9 cellular contexts compared by ENCODE assay signal in the genomic region with DNA sequence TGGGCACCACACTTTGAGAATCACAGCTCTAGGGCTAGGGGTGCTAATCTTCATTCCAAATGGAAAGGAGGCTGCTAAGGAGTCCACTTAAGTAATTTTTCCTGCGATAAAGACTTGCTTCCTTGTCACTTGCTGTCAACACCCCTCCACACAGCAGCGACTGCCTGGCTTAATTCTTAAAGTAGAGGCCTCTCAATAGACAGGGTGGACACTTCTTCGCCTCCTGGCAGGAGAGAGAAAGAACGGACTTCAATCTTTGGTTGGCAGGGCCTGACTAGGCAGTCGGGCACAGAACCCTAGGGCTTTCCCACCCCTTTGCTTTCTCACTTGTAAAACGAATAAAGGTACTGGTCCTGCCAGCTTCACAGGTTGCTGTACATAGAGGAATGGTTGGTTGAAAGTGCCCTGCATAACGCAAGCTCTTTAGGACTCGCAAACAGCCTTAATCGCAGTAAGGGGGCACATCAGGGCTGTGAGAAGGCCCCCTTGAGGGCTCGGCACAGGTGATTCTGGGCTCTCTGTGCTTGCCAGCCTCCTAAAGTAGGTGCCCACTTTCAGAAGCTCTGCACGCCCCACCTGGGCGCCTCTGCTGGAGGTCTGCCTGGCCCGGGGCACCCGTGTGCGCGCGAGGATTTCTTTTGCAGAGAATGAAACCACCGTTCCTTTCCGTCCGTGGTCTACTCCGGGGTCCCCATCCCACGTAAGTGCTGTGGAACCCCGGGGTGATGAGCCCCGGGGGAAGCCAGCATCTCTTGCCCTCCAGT. TPM values are rescaled to one million over a fixed set of nuclear protein-coding genes. Genes with fewer than 3 reads are reported as not detected.
DNase-seq lines count a peak whose midpoint lies in the region; ATAC-seq, FAIRE-seq and TF ChIP-seq lines count a peak whose summit lies in the region.
"Had no signal": no experiment of that assay in that cellular context is flagged by ENCODE, and none has a peak within 500 bp of the region (broad histone marks: within the 10 kb centered on the region; RNA-seq: fewer than 3 reads in every experiment).

No MANE protein-coding gene starts in this region.

- no peak overlapping the region for H4K91ac ChIP-seq in IMR-90 (ENCODE audit: insufficient read depth, low read depth, low read length)

- dilution Hi-C loops in IMR-90 (cut with HindIII; ENCODE audit: low sequenced_read_pairs, unreplicated experiment) = no loop called here

- peak overlapping the region; percentile 9 for H3K27ac Mint-ChIP-seq in stimulated activated naive B cell treated with anti-CD40 and anti-IgM and Interleukin-4, amounts not matched to agents 10 μg/mL and 1 μg/mL and 100 μg/mL, for 72 hours

- BruUV-seq in IMR-90 (replicated peaks; lab: Mats Ljungman, UMichigan) (no TSS peak), HepG2 (replicated peaks; lab: Mats Ljungman, UMichigan) (no TSS peak)

- H3K36me3 Mint-ChIP-seq in stimulated activated naive B cell treated with anti-CD40 and anti-IgM and Interleukin-4, amounts not matched to agents 10 μg/mL and 1 μg/mL and 100 μg/mL, for 72 hours = peaks cover 4 to 7% of the 10 kb centered on the region in 2 donors

- no peak for TF ChIP-seq EP300 in HepG2 (IDR thresholded peaks at IDR 0.05; ENCODE audit: low read depth in 2 of 2, low read length in 2 of 2)
- TF ChIP-seq EP300 in HepG2 (CRISPR knock-in tag; IDR thresholded peaks at IDR 0.05; ENCODE audit: borderline replicate concordance) = no peak

- no peak overlapping the region for H3K9ac ChIP-seq in IMR-90 (ENCODE audit: low read depth, low read length)
- no peak overlapping the region for H3K9ac ChIP-seq in HepG2 (ENCODE audit: insufficient read depth, low read depth, low read length)

- DNase-seq in IMR-90 = no peak
- DNase-seq in brain microvascular endothelial cell = no peak
- DNase-seq in HepG2 (ENCODE audit: low spot score) = no peak
- DNase-seq in stimulated activated naive B cell treated with anti-CD40 and anti-IgM and Interleukin-4, amounts not matched to agents 10 μg/mL and 1 μg/mL and 100 μg/mL, for 72 hours = no peak
- DNase-seq in RKO (ENCODE audit: low spot score) = no peak

- POLR2A ChIA-PET in IMR-90 (lab: Charles Lee; ENCODE audit: unreplicated experiment) (no interaction called here), HepG2 (lab: Yijun Ruan, JAX) (no interaction called here)

- no peak for TF ChIP-seq RAD21 in IMR-90 (IDR thresholded peaks at IDR 0.05; ENCODE audit: low read length)
- TF ChIP-seq RAD21 in HepG2 (CRISPR knock-in tag; IDR thresholded peaks at IDR 0.05) = no peak

- H3K27me3 ChIP-seq in IMR-90 (ENCODE audit: control insufficient read depth, insufficient read depth, low read length) (peaks cover 42% of the 10 kb centered on the region), brain microvascular endothelial cell (replicated peaks) (no peaks in the 10 kb centered on the region), HepG2 (ENCODE audit: control insufficient read depth in 1 of 2, insufficient read depth in 2 of 2, low read length in 2 of 2) (peaks cover 1 to 63% of the 10 kb centered on the region in 2 experiments; a peak in 4 of 5 replicates)

- H2AFZ ChIP-seq in IMR-90 (replicated peaks; ENCODE audit: low read length, poor library complexity) (peak overlapping the region; percentile 89), HepG2 (ENCODE audit: low read length) (no peak overlapping the region)

- no peak overlapping the region for H2BK5ac ChIP-seq in IMR-90 (ENCODE audit: low read depth, low read length, poor library complexity, severe bottlenecking)

- H3K56ac ChIP-seq in IMR-90 (ENCODE audit: extremely low read depth, insufficient read depth, low read length) = no peak overlapping the region

- ATAC-seq in IMR-90 (ENCODE audit: low read depth) (no peak), HepG2 (no peak), HG02588 (IDR thresholded peaks at IDR 0.05; ENCODE audit: unreplicated experiment) (no peak), GM21825 (IDR thresholded peaks at IDR 0.05; ENCODE audit: unreplicated experiment) (no peak)
- peak; percentile 5 to 17 for ATAC-seq in stimulated activated naive B cell treated with anti-CD40 and anti-IgM and Interleukin-4, amounts not matched to agents 10 μg/mL and 1 μg/mL and 100 μg/mL, for 72 hours (replicated peaks)

- 61% methylated on average over 11 of the region's 24 CpGs; no CpG with 5 or more reads in 1 of the 2 experiments for WGBS in IMR-90 (ENCODE audit: extremely low coverage in 2 of 2, insufficient read length in 1 of 2), 2 experiments
- WGBS in HepG2 (ENCODE audit: low lambda C conversion rate) = 64% methylated on average over 9 of the region's 24 CpGs

- H3K79me1 ChIP-seq in IMR-90 (ENCODE audit: low read depth in 1 of 2, low read length in 2 of 2) = peaks cover 0 to 6% of the 10 kb centered on the region in 2 experiments; a peak in 1 of 4 replicates

- H3K4me3 Mint-ChIP-seq in stimulated activated naive B cell treated with anti-CD40 and anti-IgM and Interleukin-4, amounts not matched to agents 10 μg/mL and 1 μg/mL and 100 μg/mL, for 72 hours = peak overlapping the region; percentile 82 to 90

- TF ChIP-seq CTCF in IMR-90 (conservative IDR thresholded peaks at IDR 0.05; ENCODE audit: low read depth, low read length) (no peak), brain microvascular endothelial cell (IDR thresholded peaks at IDR 0.05; ENCODE audit: low read depth, low read length, missing control alignments) (no peak), HepG2 (CRISPR knock-in tag; IDR thresholded peaks at IDR 0.05) (no peak)

- no peak overlapping the region for H2AK9ac ChIP-seq in IMR-90 (replicated peaks; ENCODE audit: low read depth, low read length, poor library complexity)

- H3K9me1 ChIP-seq in IMR-90 (ENCODE audit: insufficient read depth, low read length) = peaks cover 4% of the 10 kb centered on the region; the same call in 1 of the 2 replicates

- H2BK120ac ChIP-seq in IMR-90 (ENCODE audit: low read depth, low read length) = no peak overlapping the region

- no peaks in the 10 kb centered on the region for H3K36me3 ChIP-seq in IMR-90 (ENCODE audit: control insufficient read depth, insufficient read depth, low read length)
- H3K36me3 ChIP-seq in brain microvascular endothelial cell (replicated peaks) = no peaks in the 10 kb centered on the region
- H3K36me3 ChIP-seq in HepG2 (replicated peaks in 1 of 2; ENCODE audit: control insufficient read depth in 1 of 2, insufficient read depth in 2 of 2, low read length in 2 of 2) = no peaks in the 10 kb centered on the region

- H4K8ac ChIP-seq in IMR-90 (ENCODE audit: low read depth in 2 of 2, low read length in 2 of 2) = no peak overlapping the region

- H3K4me2 ChIP-seq in IMR-90 (ENCODE audit: low read depth, low read length) = peak overlapping the region; percentile 68; the same call in 1 of the 2 replicates
- H3K4me2 ChIP-seq in HepG2 (ENCODE audit: low read depth, low read length) = 0 out of 2 replicates have a peak overlapping the region, but pooled peaks have one; percentile 20

- intact Hi-C loops in IMR-90 (cut with micrococcal nuclease) (no loop called here), HepG2 (cut with micrococcal nuclease; ENCODE audit: unreplicated experiment) (no loop called here)

- no peak overlapping the region for H4K5ac ChIP-seq in IMR-90 (ENCODE audit: low read depth, low read length)

- FAIRE-seq in HepG2 (lab: Jason Lieb, UNC) = no peak
- FAIRE-seq: GM18507, TTC549 had no signal

- H3K4me1 Mint-ChIP-seq in stimulated activated naive B cell treated with anti-CD40 and anti-IgM and Interleukin-4, amounts not matched to agents 10 μg/mL and 1 μg/mL and 100 μg/mL, for 72 hours = peaks cover 18 to 45% of the 10 kb centered on the region in 2 donors

- CTCF ChIA-PET in IMR-90 (lab: Yijun Ruan, JAX) = interaction anchor here (0.9 to 1.6 kb wide), 3 partner anchors 12 to 73 kb away, joined by 3 to 7 read pairs (median 7); no protein-coding TSS in a partner anchor
- CTCF ChIA-PET in HepG2 (lab: Yijun Ruan, JAX; ENCODE audit: low intra/inter-chr PET ratio, low total read pairs) = no interaction called here

- H3K4me3 ChIP-seq in IMR-90 (ENCODE audit: insufficient read depth, low read depth, low read length) (peak overlapping the region; percentile 20), brain microvascular endothelial cell (ENCODE audit: low read depth, low read length) (peak overlapping the region; percentile 50), HepG2 (replicated peaks in 1 of 3; ENCODE audit: insufficient read depth in 1 of 3, low read depth in 2 of 3, low read length in 3 of 3) (no peak overlapping the region; a peak in 1 of 6 replicates)

- in situ Hi-C loops in IMR-90 (cut with MboI; ENCODE audit: low sequenced_read_pairs) (loop anchor here (5.0 kb wide), 1 partner anchor 76 kb away; no protein-coding TSS in a partner anchor), brain microvascular endothelial cell (cut with HindIII; ENCODE audit: low pct_ligation_motif_present, low sequenced_read_pairs) (no loop called here), HepG2 (cut with HindIII; ENCODE audit: extremely low pct_ligation_motif_present, low pct_unique_long_range_greater_than_20kb) (no loop called here)

- no peak overlapping the region for H3K4ac ChIP-seq in IMR-90 (ENCODE audit: low read depth, low read length)

- H3K18ac ChIP-seq in IMR-90 (ENCODE audit: low read depth, low read length) = no peak overlapping the region

- H3K27ac ChIP-seq in IMR-90 (ENCODE audit: insufficient read depth, low read length) (no peak overlapping the region), brain microvascular endothelial cell (no peak overlapping the region), HepG2 (ENCODE audit: extremely low read length, insufficient read depth, low read length) (no peak overlapping the region)

- H3K9me3 ChIP-seq in IMR-90 (ENCODE audit: control insufficient read depth, insufficient read depth, low read length) (peaks cover 2% of the 10 kb centered on the region; the same call in 1 of the 2 replicates), HepG2 (ENCODE audit: low read length) (no peaks in the 10 kb centered on the region)

- H4K20me1 ChIP-seq in IMR-90 (ENCODE audit: insufficient read depth, low read length) (no peaks in the 10 kb centered on the region), HepG2 (ENCODE audit: insufficient read depth, low read length) (no peaks in the 10 kb centered on the region)

- peaks cover 0 to 3% of the 10 kb centered on the region in 2 donors for H3K9me3 Mint-ChIP-seq in stimulated activated naive B cell treated with anti-CD40 and anti-IgM and Interleukin-4, amounts not matched to agents 10 μg/mL and 1 μg/mL and 100 μg/mL, for 72 hours

- H2BK15ac ChIP-seq in IMR-90 (ENCODE audit: low read depth, low read length) = no peak overlapping the region

- H3K27me3 Mint-ChIP-seq in stimulated activated naive B cell treated with anti-CD40 and anti-IgM and Interleukin-4, amounts not matched to agents 10 μg/mL and 1 μg/mL and 100 μg/mL, for 72 hours = peaks cover 31 to 67% of the 10 kb centered on the region in 2 donors

- H2AK5ac ChIP-seq in IMR-90 (ENCODE audit: low read depth, low read length) = no peak overlapping the region

- TF ChIP-seq POLR2A in IMR-90 (IDR thresholded peaks at IDR 0.05; ENCODE audit: low read depth, low read length) (no peak), HepG2 (IDR thresholded peaks at IDR 0.05; ENCODE audit: insufficient read depth in 1 of 2, low read depth in 2 of 2, low read length in 2 of 2) (no peak)

- H3K23ac ChIP-seq in IMR-90 (ENCODE audit: low read depth, low read length) = 0 out of 2 replicates have a peak overlapping the region, but pooled peaks have one; percentile 15

- H3K4me1 ChIP-seq in IMR-90 (ENCODE audit: control insufficient read depth, insufficient read depth, low read length) = peaks cover 3% of the 10 kb centered on the region
- H3K4me1 ChIP-seq in HepG2 (ENCODE audit: insufficient read depth, low read length) = peaks cover 6% of the 10 kb centered on the region

- H2BK20ac ChIP-seq in IMR-90 (ENCODE audit: low read depth, low read length) = no peak overlapping the region

- no peaks in the 10 kb centered on the region for H3K79me2 ChIP-seq in HepG2 (ENCODE audit: insufficient read depth, low read length)

- no peak overlapping the region for H3K14ac ChIP-seq in IMR-90 (replicated peaks; ENCODE audit: low read depth, low read length)

RNA-seq across cellular contexts. Expression of gene CD34, which starts 47.6 kb away (rescaled TPM):
- total RNA-seq in IMR-90 (2012; rRNA removed) = under 0.01 TPM in 1 of 2 replicates, not detected in the other
- 0.14 and 0.16 TPM in 2 replicates for polyA plus RNA-seq in IMR-90 (2012; rRNA removed)
- 0.10 and 0.11 TPM in 2 replicates for polyA plus RNA-seq in IMR-90 (2012; cell fraction: cytosol; rRNA removed)
- polyA plus RNA-seq in IMR-90 (2012; cell fraction: nucleus; rRNA removed; ENCODE audit: low replicate concordance) = 0.04 and 0.10 TPM in 2 replicates
- not detected in 2 replicates for total RNA-seq in HepG2 (2016; rRNA removed; fragmentation: Illumina TruSeq; extraction: Trizol)
- total RNA-seq in HepG2 (2016; cell fraction: cytosol; rRNA removed; fragmentation: Illumina TruSeq; extraction: Trizol; ENCODE audit: low read depth) = not detected in 2 replicates
- not detected in 2 replicates for total RNA-seq in HepG2 (2016; cell fraction: insoluble cytoplasmic fraction; rRNA removed; fragmentation: Illumina TruSeq; extraction: Trizol)
- total RNA-seq in HepG2 (2016; cell fraction: membrane; rRNA removed; fragmentation: Illumina TruSeq; extraction: Trizol) = not detected in 2 replicates
- total RNA-seq in HepG2 (2016; cell fraction: nucleus; rRNA removed; fragmentation: Illumina TruSeq; extraction: Trizol) = not detected in 2 replicates
- not detected in 2 replicates for polyA plus RNA-seq in HepG2 (2011; rRNA removed)
- not detected in 2 replicates for polyA plus RNA-seq in HepG2 (2011; cell fraction: cytosol; rRNA removed)
- not detected in 2 replicates for polyA plus RNA-seq in HepG2 (2011; cell fraction: nucleus; rRNA removed)
- not detected in 2 replicates for polyA plus RNA-seq in HepG2 (2012)
- polyA plus RNA-seq in HepG2 (2016; cell fraction: cytosol; fragmentation: Illumina TruSeq; extraction: Trizol; ENCODE audit: low read depth) = not detected in 2 replicates
- polyA plus RNA-seq in HepG2 (2016; cell fraction: insoluble cytoplasmic fraction; fragmentation: Illumina TruSeq; extraction: Trizol; ENCODE audit: low read depth) = not detected in 2 replicates
- polyA plus RNA-seq in HepG2 (2016; cell fraction: membrane; fragmentation: Illumina TruSeq; extraction: Trizol; ENCODE audit: low read depth) = not detected in 2 replicates
- polyA plus RNA-seq in HepG2 (2016; cell fraction: nucleus; fragmentation: Illumina TruSeq; extraction: Trizol; ENCODE audit: insufficient read depth, low read depth) = not detected in 2 replicates
- not detected in 2 replicates for polyA minus RNA-seq in HepG2 (2011; rRNA and poly(A)+ RNA removed; ENCODE audit: low replicate concordance)
- not detected in 2 replicates for polyA minus RNA-seq in HepG2 (2011; cell fraction: cytosol; rRNA and poly(A)+ RNA removed)
- polyA minus RNA-seq in HepG2 (2011; cell fraction: nucleus; rRNA and poly(A)+ RNA removed) = not detected in 2 replicates

Comparison
In these comparisons a context has a peak if more than half of its experiments do, and no peak if none do; other contexts are left out.
1. ATAC-seq: peak in stimulated activated naive B cell treated with anti-CD40 and anti-IgM and Interleukin-4, amounts not matched to agents 10 μg/mL and 1 μg/mL and 100 μg/mL, for 72 hours (2 of 2); none in IMR-90 (single experiment), HepG2 (single experiment), HG02588 (single experiment) and GM21825 (single experiment).
2. H3K4me3 ChIP-seq: peak in IMR-90 (single experiment) and brain microvascular endothelial cell (single experiment); none in HepG2 (0 of 3).